Comparison of ENCODE assay signal across 8 cellular contexts in the genomic region with DNA sequence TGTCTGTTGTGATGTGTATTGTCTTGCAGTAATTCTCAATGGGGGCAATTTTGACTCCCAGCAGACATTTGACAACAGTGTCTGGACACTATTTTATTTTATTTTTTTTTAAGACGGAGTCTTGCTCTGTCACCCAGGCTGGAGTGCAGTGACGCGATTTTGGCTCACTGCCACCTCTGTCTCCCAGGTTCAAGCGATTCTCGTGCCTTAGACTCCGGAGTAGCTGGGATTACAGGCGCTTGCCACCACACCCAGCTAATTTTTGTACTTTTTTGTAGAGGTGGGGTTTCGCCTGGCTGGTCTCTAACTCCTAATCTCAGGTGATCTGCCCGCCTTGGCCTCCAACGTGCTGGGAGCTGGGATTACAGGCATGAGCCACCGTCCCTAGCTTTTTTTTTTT. TPM values are rescaled to one million over a fixed set of nuclear protein-coding genes. Genes with fewer than 3 reads are reported as not detected.
DNase-seq lines count a peak whose midpoint lies in the region; ATAC-seq and TF ChIP-seq lines count a peak whose summit lies in the region.
"Had no signal": no experiment of that assay in that cellular context is flagged by ENCODE, and none has a peak within 500 bp of the region (broad histone marks: within the 10 kb centered on the region; RNA-seq: fewer than 3 reads in every experiment).

No MANE protein-coding gene starts in this region.

- H3K4me1 ChIP-seq in adipocyte (ENCODE audit: control insufficient read depth, insufficient read depth, low read length): peaks cover 10% of the 10 kb centered on the region

- no peaks in the 10 kb centered on the region for H3K9me3 Mint-ChIP-seq in osteocyte (ENCODE audit: unreplicated experiment)

- peak overlapping the region; percentile 90 for H3K4me3 Mint-ChIP-seq in osteocyte (ENCODE audit: unreplicated experiment)

- H3K4me3 ChIP-seq in LNCaP clone FGC (ENCODE audit: low read depth, low read length) (peak overlapping the region; percentile 74), adipocyte (ENCODE audit: low read length) (peak overlapping the region; percentile 100)

- peaks cover 7% of the 10 kb centered on the region for H3K36me3 Mint-ChIP-seq in osteocyte (ENCODE audit: unreplicated experiment)

- no peak for ATAC-seq in HG03196 (IDR thresholded peaks at IDR 0.05; ENCODE audit: unreplicated experiment)

- DNase-seq in LNCaP clone FGC (ENCODE audit: low read depth) (no peak), adipocyte (ENCODE audit: low read depth) (no peak), osteocyte (ENCODE audit: extremely low spot score, unreplicated experiment) (no peak)
- no peak for DNase-seq in NK-92 treated with Interleukin-12 subunit alpha and Interleukin-12 subunit beta, amount 100 ng/mL, for 24 hours (lab: John Stamatoyannopoulos, UW)
- DNase-seq: spleen had no signal

- H3K27ac Mint-ChIP-seq in osteocyte (ENCODE audit: unreplicated experiment): no peak overlapping the region

- no peak for TF ChIP-seq CTCF in LNCaP clone FGC (IDR thresholded peaks at IDR 0.05; ENCODE audit: control insufficient read depth, extremely low read depth, insufficient read depth)
- no peak for TF ChIP-seq CTCF in osteocyte (IDR thresholded peaks at IDR 0.05)

- no peak overlapping the region for H3K9ac ChIP-seq in adipocyte (ENCODE audit: low read length)

- no peaks in the 10 kb centered on the region for H3K27me3 Mint-ChIP-seq in osteocyte (ENCODE audit: unreplicated experiment)

- no peaks in the 10 kb centered on the region for H3K27me3 ChIP-seq in adipocyte (replicated peaks; ENCODE audit: control insufficient read depth, insufficient read depth, low read length)
- H3K27me3 ChIP-seq: ascending aorta, spleen had no signal

- peaks cover 5% of the 10 kb centered on the region for H3K4me1 Mint-ChIP-seq in osteocyte (ENCODE audit: unreplicated experiment)

- H3K9me3 ChIP-seq in adipocyte (ENCODE audit: control insufficient read depth, low read length): no peaks in the 10 kb centered on the region
- H3K9me3 ChIP-seq: ascending aorta, spleen had no signal

- peaks cover 37% of the 10 kb centered on the region for H3K36me3 ChIP-seq in adipocyte (ENCODE audit: control insufficient read depth, insufficient read depth, low read length, severe bottlenecking)

RNA-seq across cellular contexts. Expression of gene RPS6KB2, which starts 1.4 kb away (rescaled TPM):
- total RNA-seq in osteocyte: 42.7 and 49.5 TPM in 2 replicates

RNA-seq across cellular contexts. Expression of gene PTPRCAP, which starts 7.8 kb away (rescaled TPM):
- total RNA-seq in osteocyte: 0.89 and 1.2 TPM in 2 replicates

RNA-seq across cellular contexts. Expression of gene CORO1B, which starts 13.6 kb away (rescaled TPM):
- total RNA-seq in osteocyte: 114 and 116 TPM in 2 replicates

RNA-seq across cellular contexts. Expression of gene CARNS1, which starts 14.2 kb away (rescaled TPM):
- total RNA-seq in osteocyte: 0.24 and 0.27 TPM in 2 replicates
- total RNA-seq: SK-MEL-5 had no signal

RNA-seq across cellular contexts. Expression of gene GPR152, which starts 22.8 kb away (rescaled TPM):
- not detected in 2 replicates for total RNA-seq in osteocyte
- total RNA-seq: ascending aorta, SK-MEL-5, spleen had no signal
